ENCODE assay signal across 9 cellular contexts in the genomic region with DNA sequence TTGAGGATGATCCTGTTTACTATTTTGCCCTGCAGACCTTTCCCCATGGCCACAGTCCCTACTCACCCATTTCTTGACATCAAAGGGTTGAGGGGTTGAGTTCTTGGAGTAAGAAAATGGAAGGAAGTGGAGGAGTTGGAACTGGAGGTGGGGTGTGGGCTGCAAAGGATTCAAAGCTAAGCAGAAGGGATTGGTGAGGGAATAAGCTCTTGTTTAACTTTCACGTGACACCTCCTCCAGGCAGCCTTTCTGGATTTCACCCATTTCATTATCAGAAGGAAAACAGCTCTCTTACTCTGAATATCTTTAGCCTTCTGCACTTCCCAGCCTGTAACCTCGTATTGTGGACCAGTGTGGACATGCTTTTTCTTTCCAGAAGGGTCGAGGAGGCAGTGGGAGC. TPM values are rescaled to one million over a fixed set of nuclear protein-coding genes. Genes with fewer than 3 reads are reported as not detected.
A peak's percentile ranks its signal among the peaks of the same experiment; 100 is the strongest.
DNase-seq lines count a peak whose midpoint lies in the region; ATAC-seq and TF ChIP-seq lines count a peak whose summit lies in the region.
"Had no signal": no experiment of that assay in that cellular context is flagged by ENCODE, and none has a peak within 500 bp of the region (broad histone marks: within the 10 kb centered on the region; RNA-seq: fewer than 3 reads in every experiment).

No MANE protein-coding gene starts in this region.

- H4K20me1 ChIP-seq in MM.1S (ENCODE audit: insufficient read depth, low read length) (no peaks in the 10 kb centered on the region), osteoblast (ENCODE audit: insufficient read depth, low read length) (no peaks in the 10 kb centered on the region)

- no peaks in the 10 kb centered on the region for H3K79me2 ChIP-seq in MM.1S (ENCODE audit: low read length)
- H3K79me2 ChIP-seq in osteoblast (ENCODE audit: insufficient read depth, low read length), result no peaks in the 10 kb centered on the region

- no peak for ATAC-seq in CD8-positive, alpha-beta T cell
- ATAC-seq in HG03378 (IDR thresholded peaks at IDR 0.05; ENCODE audit: unreplicated experiment), result no peak
- ATAC-seq in GM18867 (IDR thresholded peaks at IDR 0.05; ENCODE audit: unreplicated experiment), result no peak
- no peak for ATAC-seq in HG02852 (IDR thresholded peaks at IDR 0.05; ENCODE audit: unreplicated experiment)
- ATAC-seq in HG02763 (IDR thresholded peaks at IDR 0.05; ENCODE audit: unreplicated experiment), result no peak

- POLR2A ChIA-PET in CD8-positive, alpha-beta T cell (lab: Charles Lee), result interaction anchor here (0.6 to 2.6 kb wide), 8 partner anchors 9 to 79 kb away, joined by 3 to 17 read pairs (median 5); partner anchors contain the start of genes FBXO24, GNB2, LRCH4 and MOSPD3

- H3K4me1 Mint-ChIP-seq in CD8-positive, alpha-beta T cell (ENCODE audit: low read depth), result peaks cover 35% of the 10 kb centered on the region

- TF ChIP-seq CTCF in CD8-positive, alpha-beta T cell (IDR thresholded peaks at IDR 0.05), result no peak
- TF ChIP-seq CTCF in MM.1S (IDR thresholded peaks at IDR 0.05; ENCODE audit: low read length) (no peak), coronary artery (IDR thresholded peaks at IDR 0.05) (no peak), osteoblast (IDR thresholded peaks at IDR 0.05; ENCODE audit: extremely low read depth, low read depth, low read length) (no peak)

- no peak overlapping the region for H3K27ac Mint-ChIP-seq in CD8-positive, alpha-beta T cell

- DNase-seq in CD8-positive, alpha-beta T cell, result no peak
- DNase-seq in MM.1S, result no peak
- no peak for DNase-seq in coronary artery (ENCODE audit: low spot score)
- DNase-seq in osteoblast (ENCODE audit: insufficient read length, low spot score, missing footprints), result peak; percentile 63

- no peaks in the 10 kb centered on the region for H3K9me3 Mint-ChIP-seq in CD8-positive, alpha-beta T cell

- no peaks in the 10 kb centered on the region for H3K27me3 Mint-ChIP-seq in CD8-positive, alpha-beta T cell (ENCODE audit: low read depth)

- H3K27me3 ChIP-seq in CD8-positive, alpha-beta T cell (ENCODE audit: insufficient read depth, low read length), result no peaks in the 10 kb centered on the region
- peaks cover 80% of the 10 kb centered on the region for H3K27me3 ChIP-seq in MM.1S (replicated peaks; ENCODE audit: insufficient read depth, low read length)
- no peaks in the 10 kb centered on the region for H3K27me3 ChIP-seq in osteoblast (ENCODE audit: insufficient read depth, low read length)
- H3K27me3 ChIP-seq: cardiac muscle cell had no signal

- H2AFZ ChIP-seq in MM.1S (ENCODE audit: low read length), result peak overlapping the region; percentile 72
- peak overlapping the region; percentile 65 for H2AFZ ChIP-seq in osteoblast (ENCODE audit: low read length)

- peaks cover 4% of the 10 kb centered on the region for H3K36me3 Mint-ChIP-seq in CD8-positive, alpha-beta T cell

- H3K4me1 ChIP-seq in CD8-positive, alpha-beta T cell (ENCODE audit: insufficient read depth, low read length), result peaks cover 14% of the 10 kb centered on the region
- H3K4me1 ChIP-seq in MM.1S (ENCODE audit: low read length), result no peaks in the 10 kb centered on the region
- no peaks in the 10 kb centered on the region for H3K4me1 ChIP-seq in osteoblast (ENCODE audit: insufficient read depth, low read length)

- peak overlapping the region; percentile 40 for H3K4me3 ChIP-seq in CD8-positive, alpha-beta T cell (ENCODE audit: low read depth, low read length)
- H3K4me3 ChIP-seq in MM.1S (ENCODE audit: low read length) (peak overlapping the region; percentile 47), coronary artery (peak overlapping the region; percentile 67), osteoblast (ENCODE audit: insufficient read depth, low read length) (peak overlapping the region; percentile 53)

- peak overlapping the region; percentile 70 for H3K4me3 Mint-ChIP-seq in CD8-positive, alpha-beta T cell

- H3K27ac ChIP-seq in CD8-positive, alpha-beta T cell (ENCODE audit: low read depth, low read length), result no peak overlapping the region
- no peak overlapping the region for H3K27ac ChIP-seq in MM.1S (ENCODE audit: low read length)
- H3K27ac ChIP-seq in coronary artery, result no peak overlapping the region
- no peak overlapping the region for H3K27ac ChIP-seq in osteoblast (ENCODE audit: low read depth, low read length)
- H3K27ac ChIP-seq: cardiac muscle cell had no signal

- H3F3A ChIP-seq in MM.1S (ENCODE audit: insufficient read depth, low read length), result no peaks in the 10 kb centered on the region

- intact Hi-C loops in CD8-positive, alpha-beta T cell (cut with DNase I, micrococcal nuclease), result loop anchor here (1.0 to 2.0 kb wide), 5 partner anchors 14 to 47 kb away; partner anchors contain the start of genes FBXO24 (in 2 of the 2), GNB2 (in 2 of the 2), LRCH4 (in 2 of the 2) and MOSPD3 (in 2 of the 2)

- CTCF ChIA-PET in CD8-positive, alpha-beta T cell (lab: Charles Lee), result interaction anchor here (0.8 to 3.6 kb wide), 6 partner anchors 9 to 79 kb away, joined by 3 to 13 read pairs (median 5); partner anchors contain the start of gene POP7

- no peaks in the 10 kb centered on the region for H3K36me3 ChIP-seq in CD8-positive, alpha-beta T cell (ENCODE audit: insufficient read depth, low read length)
- H3K36me3 ChIP-seq in MM.1S (replicated peaks; ENCODE audit: insufficient read depth, low read length), result no peaks in the 10 kb centered on the region
- H3K36me3 ChIP-seq in osteoblast (ENCODE audit: insufficient read depth, low read length), result no peaks in the 10 kb centered on the region
- H3K36me3 ChIP-seq: cardiac muscle cell had no signal

- H3K9me2 ChIP-seq in MM.1S (replicated peaks; ENCODE audit: insufficient read depth, low read length), result no peaks in the 10 kb centered on the region

- H3K9ac ChIP-seq in MM.1S (ENCODE audit: low read length), result no peak overlapping the region

- no peaks in the 10 kb centered on the region for H3K9me3 ChIP-seq in CD8-positive, alpha-beta T cell (ENCODE audit: low read length)
- no peaks in the 10 kb centered on the region for H3K9me3 ChIP-seq in MM.1S (replicated peaks; ENCODE audit: insufficient read depth, low read length)
- no peaks in the 10 kb centered on the region for H3K9me3 ChIP-seq in osteoblast (ENCODE audit: low read depth, low read length)

- H3K4me2 ChIP-seq in MM.1S (ENCODE audit: low read depth, low read length), result peak overlapping the region; percentile 86; the same call in 1 of the 2 replicates
- H3K4me2 ChIP-seq in osteoblast (ENCODE audit: insufficient read depth, low read length), result peak overlapping the region; percentile 74

RNA-seq across cellular contexts. Expression of gene MOSPD3, which starts 13.7 kb away (rescaled TPM):
- 10 to 100 TPM; 10.3 to 10.5 TPM for total RNA-seq in CD8-positive, alpha-beta T cell
- total RNA-seq in osteoblast, result 5.1 and 7.1 TPM in 2 replicates

RNA-seq across cellular contexts. Expression of gene TFR2, which starts 15.3 kb away (rescaled TPM):
- total RNA-seq in CD8-positive, alpha-beta T cell, result 1 to 10 TPM; 1.8 to 2.6 TPM
- total RNA-seq in osteoblast, result under 0.01 and 0.29 TPM in 2 replicates

RNA-seq across cellular contexts. Expression of gene PCOLCE, which starts 23.9 kb away (rescaled TPM):
- total RNA-seq in CD8-positive, alpha-beta T cell, result 1 to 10 TPM; 7.9 to 8.0 TPM
- total RNA-seq in osteoblast, result 231 and 259 TPM in 2 replicates

RNA-seq across cellular contexts. Expression of gene ACTL6B, which starts 30.2 kb away (rescaled TPM):
- total RNA-seq in CD8-positive, alpha-beta T cell, result not detected
- not detected in 2 replicates for total RNA-seq in osteoblast
- total RNA-seq: cardiac muscle cell had no signal

RNA-seq across cellular contexts. Expression of gene FBXO24, which starts 39.9 kb away (rescaled TPM):
- total RNA-seq in CD8-positive, alpha-beta T cell, result under 1 TPM; 0.30 to 0.53 TPM
- total RNA-seq in osteoblast, result under 0.01 and 0.36 TPM in 2 replicates

Comparison
In these comparisons a context has a peak if more than half of its experiments do, and no peak if none do; other contexts are left out.
1. RNA of gene PCOLCE, which starts 23.9 kb away (total RNA-seq): 231 to 259 TPM in osteoblast; 7.9 to 8.0 TPM in CD8-positive, alpha-beta T cell; every median in the first group is over 10 times any median in the second.
2. Peak in every context shown above with its lines, with median percentiles within 50 percentile points of each other: H3K4me3 ChIP-seq.